In the genomic region with DNA sequence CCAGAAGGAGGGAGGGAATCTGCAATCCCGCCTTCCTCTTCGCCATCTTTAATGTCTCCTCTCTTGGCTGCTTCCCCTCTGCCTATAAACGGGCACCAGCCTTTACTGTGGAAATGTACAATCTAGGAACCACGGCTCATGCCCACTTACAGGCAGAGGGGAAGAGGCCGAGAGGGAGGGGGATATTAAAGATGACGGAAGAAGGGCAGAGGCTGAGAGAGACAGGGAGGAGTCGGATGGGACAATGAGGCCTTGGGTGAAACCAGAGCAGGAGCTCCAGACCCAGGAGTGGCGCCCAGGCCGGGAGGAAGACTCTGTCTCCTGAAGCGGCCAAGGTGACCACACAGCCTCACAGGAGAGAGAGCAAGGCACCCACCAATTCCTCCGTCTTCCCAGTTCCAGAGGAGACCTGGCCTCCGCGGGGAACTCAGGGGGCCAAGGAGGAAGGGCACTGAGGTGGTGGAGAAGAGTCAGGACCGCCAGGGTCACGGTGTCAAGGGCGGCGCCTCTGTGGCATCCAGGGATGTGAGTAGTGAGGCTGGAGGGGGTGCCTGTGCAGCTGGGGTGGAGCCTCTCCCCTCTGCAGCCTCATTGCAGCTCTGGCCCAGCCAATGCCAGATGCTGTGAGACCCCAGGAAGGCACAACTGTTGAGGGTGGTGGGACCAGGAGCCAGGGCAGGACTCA, we compare ENCODE assay signal across 31 cellular contexts.
"Had no signal": no experiment of that assay in that cellular context is flagged by ENCODE, and none has a peak within 500 bp of the region (broad histone marks: within the 10 kb centered on the region; RNA-seq: fewer than 3 reads in every experiment).

No MANE protein-coding gene starts in this region.

- H3K36me3 ChIP-seq: ascending aorta, cardiac muscle cell, MG63, SJCRH30 had no signal

- DNase-seq: activated CD4-positive, alpha-beta T cell treated with anti-CD3 and anti-CD28 coated beads, Interleukin-2, amount 10 ng/mL, durations not matched to agents 24 days and 14 days; activated CD4-positive, alpha-beta T cell treated with anti-CD3 and anti-CD28 coated beads, Interleukin-2, amount 50 U/mL, for 4 hours; activated CD8-positive, alpha-beta T cell treated with anti-CD3 and anti-CD28 coated beads for 36 hours; activated effector memory CD4-positive, alpha-beta T cell treated with anti-CD3 and anti-CD28 coated beads, Interleukin-2, amount 50 U/mL, for 16 hours; activated naive CD4-positive, alpha-beta T cell; activated naive CD4-positive, alpha-beta T cell treated with anti-CD3 and anti-CD28 coated beads, Interleukin-2, amount 50 U/mL, for 16 hours; activated naive CD8-positive, alpha-beta T cell treated with anti-CD3 and anti-CD28 coated beads for 36 hours; activated T-cell treated with anti-CD3 and anti-CD28 coated beads, Interleukin-2, amount 50 U/mL, for 1 hour; activated T-cell treated with anti-CD3 and anti-CD28 coated beads, Interleukin-2, amount 50 U/mL, for 72 hours; amniotic stem cell; Kasumi-1; KG1; MG63; MV-4-11; NCI-H1092; NCI-H146; NCI-H187; NCI-H2029 treated with DMSO at 0.1 percent for 48 hours; NCI-H2107; NCI-H2171; NCI-H510A; NCI-H526; NCI-H748 treated with DMSO at 0.1 percent for 48 hours; OCI-M1; SHP77; SJCRH30 had no signal

- FAIRE-seq: TTC549 had no signal

- H3K9me3 ChIP-seq: ascending aorta, MG63, SJCRH30 had no signal

- ATAC-seq: activated CD8-positive, alpha-beta T cell treated with anti-CD3 and anti-CD28 coated beads for 36 hours; activated T-cell treated with anti-CD3 and anti-CD28 coated beads, Interleukin-2, amount 50 U/mL, for 72 hours; activated T-helper 17 cell treated with anti-CD3 and anti-CD28 coated beads, Interleukin-2, amount 50 U/mL, for 72 hours had no signal

- H3K27ac ChIP-seq: ascending aorta, cardiac muscle cell, SJCRH30, SK-N-MC had no signal

- H3K27me3 ChIP-seq: ascending aorta had no signal

- H3K4me3 ChIP-seq: ascending aorta, cardiac muscle cell, MG63, SJCRH30, SK-N-MC had no signal

- H3K4me1 ChIP-seq: ascending aorta, SJCRH30 had no signal
